Comparison of ENCODE assay signal across 1 cellular context in the genomic region with DNA sequence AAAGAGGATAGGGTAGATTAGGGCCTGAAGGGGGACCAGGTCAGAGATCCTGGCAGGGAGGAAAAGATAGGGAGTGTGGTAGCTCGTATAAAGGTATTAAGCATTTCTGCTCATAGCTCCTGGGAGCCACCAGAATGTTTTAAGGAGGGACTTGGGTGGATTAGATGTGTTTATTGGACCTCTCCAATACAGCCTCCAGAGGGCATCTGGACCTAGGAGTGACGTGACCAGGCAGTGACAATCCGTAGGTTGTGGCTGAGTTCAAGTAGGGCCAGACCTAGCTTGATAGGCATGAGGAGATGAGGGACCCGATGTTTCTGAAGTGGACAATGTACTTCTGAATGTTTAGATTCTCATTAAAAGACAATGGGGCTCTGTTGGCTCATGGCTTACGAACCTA.
TF ChIP-seq lines count a peak whose summit lies in the region.

No MANE protein-coding gene starts in this region.

TF ChIP-seq in WTC11, 78 proteins besides CTCF, POLR2A, EP300 and RAD21 (continued from another document):
- TF ChIP-seq, protein P1, sequence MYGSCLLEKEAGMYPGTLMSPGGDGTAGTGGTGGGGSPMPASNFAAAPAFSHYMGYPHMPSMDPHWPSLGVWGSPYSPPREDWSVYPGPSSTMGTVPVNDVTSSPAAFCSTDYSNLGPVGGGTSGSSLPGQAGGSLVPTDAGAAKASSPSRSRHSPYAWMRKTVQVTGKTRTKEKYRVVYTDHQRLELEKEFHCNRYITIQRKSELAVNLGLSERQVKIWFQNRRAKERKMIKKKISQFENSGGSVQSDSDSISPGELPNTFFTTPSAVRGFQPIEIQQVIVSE (CRISPR knock-in tag; IDR thresholded peaks at IDR 0.05; ENCODE audit: borderline replicate concordance) = no peak
- TF ChIP-seq KAT7 (CRISPR knock-in tag; IDR thresholded peaks at IDR 0.05; ENCODE audit: borderline replicate concordance) (no peak), FOXP1 (CRISPR knock-in tag; IDR thresholded peaks at IDR 0.05; ENCODE audit: borderline replicate concordance) (no peak)
